In genomic region chr7:135459076-135459475, GRCh38 we compare ENCODE assay signal across 17 cellular contexts. TPM values are rescaled to one million over a fixed set of nuclear protein-coding genes. Genes with fewer than 3 reads are reported as not detected.
A peak's percentile ranks its signal among the peaks of the same experiment; 100 is the strongest.
DNase-seq lines count a peak whose midpoint lies in the region; ATAC-seq, FAIRE-seq and TF ChIP-seq lines count a peak whose summit lies in the region.
"Had no signal": no experiment of that assay in that cellular context is flagged by ENCODE, and none has a peak within 500 bp of the region (broad histone marks: within the 10 kb centered on the region; RNA-seq: fewer than 3 reads in every experiment).

No MANE protein-coding gene starts in this region.

- H3K9me3 Mint-ChIP-seq in GM23338, result no peaks in the 10 kb centered on the region; the same call in 2 of the 3 replicates
- no peaks in the 10 kb centered on the region for H3K9me3 Mint-ChIP-seq in natural killer cell treated with Interleukin-12 subunit alpha and Interleukin-12 subunit beta and Interleukin-15 and Interleukin-18, amount 100 ng/mL, for 72 hours
- no peaks in the 10 kb centered on the region for H3K9me3 Mint-ChIP-seq in activated naive CD4-positive, alpha-beta T cell treated with anti-CD3 and anti-CD28 coated beads for 36 hours
- no peaks in the 10 kb centered on the region for H3K9me3 Mint-ChIP-seq in WTC11
- H3K9me3 Mint-ChIP-seq: CD8-positive, alpha-beta memory T cell; HFFc6 had no signal

- H3K27ac Mint-ChIP-seq in GM23338, result no peak overlapping the region
- no peak overlapping the region for H3K27ac Mint-ChIP-seq in natural killer cell treated with Interleukin-12 subunit alpha and Interleukin-12 subunit beta and Interleukin-15 and Interleukin-18, amount 100 ng/mL, for 72 hours
- no peak overlapping the region for H3K27ac Mint-ChIP-seq in activated naive CD4-positive, alpha-beta T cell treated with anti-CD3 and anti-CD28 coated beads for 36 hours
- H3K27ac Mint-ChIP-seq in WTC11, result no peak overlapping the region
- H3K27ac Mint-ChIP-seq: HFFc6 had no signal

- no peaks in the 10 kb centered on the region for H3K9me2 ChIP-seq in GM23338 (ENCODE audit: insufficient read depth)

- H3K4me3 ChIP-seq in BLaER1 (no peak overlapping the region), GM23338 (no peak overlapping the region), endothelial cell of umbilical vein (replicated peaks in 1 of 3; ENCODE audit: insufficient read depth in 1 of 3, low read depth in 1 of 3, low read length in 3 of 3) (no peak overlapping the region), A673 (ENCODE audit: low read depth, low read length, poor library complexity, severe bottlenecking) (no peak overlapping the region)
- H3K4me3 ChIP-seq: GM12878, HAP-1 had no signal

- H3F3A ChIP-seq in GM23338 (replicated peaks; ENCODE audit: low read depth), result no peaks in the 10 kb centered on the region

- peaks cover 13% of the 10 kb centered on the region; the same call in 2 of the 3 replicates for H3K4me1 Mint-ChIP-seq in GM23338
- peaks cover 34 to 60% of the 10 kb centered on the region in 2 donors for H3K4me1 Mint-ChIP-seq in natural killer cell treated with Interleukin-12 subunit alpha and Interleukin-12 subunit beta and Interleukin-15 and Interleukin-18, amount 100 ng/mL, for 72 hours (ENCODE audit: low read depth in 2 of 2)
- peaks cover 48% of the 10 kb centered on the region for H3K4me1 Mint-ChIP-seq in activated naive CD4-positive, alpha-beta T cell treated with anti-CD3 and anti-CD28 coated beads for 36 hours (ENCODE audit: low read depth)
- peaks cover 13% of the 10 kb centered on the region for H3K4me1 Mint-ChIP-seq in WTC11

- ATAC-seq in GM23338 (peak; percentile 51), WTC11 (no peak)
- ATAC-seq in natural killer cell treated with Interleukin-12 subunit alpha and Interleukin-12 subunit beta and Interleukin-15 and Interleukin-18, amount 100 ng/mL, for 72 hours, result no peak
- ATAC-seq: HepG2 had no signal

- BruUV-seq in endothelial cell of umbilical vein (replicated peaks; lab: Mats Ljungman, UMichigan), result no TSS peak
- BruUV-seq in A673 (replicated peaks; lab: Mats Ljungman, UMichigan), result no TSS peak

- H3K27ac ChIP-seq in BLaER1 (no peak overlapping the region), GM23338 (ENCODE audit: low read depth) (no peak overlapping the region), endothelial cell of umbilical vein (ENCODE audit: insufficient read depth, low read depth, low read length) (no peak overlapping the region), A673 (ENCODE audit: low read depth, low read length, poor library complexity, severe bottlenecking) (no peak overlapping the region)

- no peaks in the 10 kb centered on the region for H3K9me1 ChIP-seq in endothelial cell of umbilical vein (replicated peaks; ENCODE audit: control insufficient read depth, extremely low read depth, insufficient read depth, low read length)

- H3K27me3 ChIP-seq in BLaER1 (no peaks in the 10 kb centered on the region), GM23338 (ENCODE audit: insufficient read depth) (no peaks in the 10 kb centered on the region), endothelial cell of umbilical vein (ENCODE audit: control insufficient read depth in 2 of 2, insufficient read depth in 2 of 2, low read length in 2 of 2) (no peaks in the 10 kb centered on the region), A673 (replicated peaks; ENCODE audit: insufficient read depth, low read depth, low read length, poor library complexity) (no peaks in the 10 kb centered on the region)
- H3K27me3 ChIP-seq: BE2C had no signal

- H3K36me3 ChIP-seq in BLaER1 (peaks cover 13% of the 10 kb centered on the region), GM23338 (ENCODE audit: insufficient read depth) (no peaks in the 10 kb centered on the region), endothelial cell of umbilical vein (ENCODE audit: control insufficient read depth in 2 of 2, extremely low read depth in 1 of 2, insufficient read depth in 2 of 2, low read length in 2 of 2) (no peaks in the 10 kb centered on the region), A673 (ENCODE audit: insufficient read depth, low read length, poor library complexity, severe bottlenecking) (no peaks in the 10 kb centered on the region)
- H3K36me3 ChIP-seq: BE2C, HAP-1 had no signal

- intact Hi-C loops in endothelial cell of umbilical vein (cut with micrococcal nuclease) (no loop called here), A673 (cut with micrococcal nuclease; ENCODE audit: unreplicated experiment) (no loop called here)
- intact Hi-C loops in activated naive CD4-positive, alpha-beta T cell treated with anti-CD3 and anti-CD28 coated beads for 36 hours (cut with micrococcal nuclease), result no loop called here

- peaks cover 12% of the 10 kb centered on the region for H3K9me3 ChIP-seq in BLaER1
- H3K9me3 ChIP-seq in endothelial cell of umbilical vein (replicated peaks; ENCODE audit: control insufficient read depth, insufficient read depth, low read length), result no peaks in the 10 kb centered on the region
- no peaks in the 10 kb centered on the region for H3K9me3 ChIP-seq in A673 (ENCODE audit: low read depth, low read length, poor library complexity, severe bottlenecking)
- H3K9me3 ChIP-seq: BE2C, Caco-2, HAP-1 had no signal

- DNase-seq in GM23338 (ENCODE audit: low spot score), result no peak
- peak; percentile 25 for DNase-seq in endothelial cell of umbilical vein (ENCODE audit: low read depth, low spot score)
- no peak for DNase-seq in natural killer cell treated with Interleukin-12 subunit alpha and Interleukin-12 subunit beta and Interleukin-15 and Interleukin-18, amount 100 ng/mL, for 72 hours (ENCODE audit: low spot score)
- no peak for DNase-seq in activated naive CD4-positive, alpha-beta T cell treated with anti-CD3 and anti-CD28 coated beads for 36 hours
- no peak for DNase-seq in WTC11 (ENCODE audit: low spot score)
- no peak for DNase-seq in A673 (ENCODE audit: low spot score)
- DNase-seq: BE2C; Caco-2; CD8-positive, alpha-beta memory T cell; HFFc6 had no signal

- POLR2A ChIA-PET in endothelial cell of umbilical vein (lab: Charles Lee) (no interaction called here), WTC11 (lab: Charles Lee) (no interaction called here), A673 (lab: Charles Lee; ENCODE audit: low non-redundant PET) (no interaction called here)

- H4K20me1 ChIP-seq in BLaER1 (peaks cover 96% of the 10 kb centered on the region), GM23338 (replicated peaks; ENCODE audit: insufficient read depth) (peaks cover 6% of the 10 kb centered on the region; the same call in 1 of the 2 replicates), endothelial cell of umbilical vein (replicated peaks; ENCODE audit: control insufficient read depth, extremely low read depth, insufficient read depth, low read length) (peaks cover 5% of the 10 kb centered on the region)

- peaks cover 2% of the 10 kb centered on the region for H3K27me3 Mint-ChIP-seq in GM23338 (ENCODE audit: insufficient read depth, low read depth, poor library complexity)
- H3K27me3 Mint-ChIP-seq in natural killer cell treated with Interleukin-12 subunit alpha and Interleukin-12 subunit beta and Interleukin-15 and Interleukin-18, amount 100 ng/mL, for 72 hours, result no peaks in the 10 kb centered on the region
- H3K27me3 Mint-ChIP-seq in activated naive CD4-positive, alpha-beta T cell treated with anti-CD3 and anti-CD28 coated beads for 36 hours (ENCODE audit: low read depth), result no peaks in the 10 kb centered on the region
- H3K27me3 Mint-ChIP-seq in WTC11 (ENCODE audit: low read depth), result no peaks in the 10 kb centered on the region
- H3K27me3 Mint-ChIP-seq: CD8-positive, alpha-beta memory T cell had no signal

- H3K4me2 ChIP-seq in BLaER1 (peak overlapping the region; percentile 47), GM23338 (no peak overlapping the region), endothelial cell of umbilical vein (ENCODE audit: insufficient read depth, low read length) (no peak overlapping the region)

- no peak for TF ChIP-seq CTCF in GM23338 (conservative IDR thresholded peaks at IDR 0.05; ENCODE audit: low read depth in 2 of 2)
- TF ChIP-seq CTCF in endothelial cell of umbilical vein (IDR thresholded peaks at IDR 0.05; ENCODE audit: extremely low read depth in 1 of 2, insufficient read depth in 1 of 2, low read depth in 1 of 2, low read length in 2 of 2), result no peak
- no peak for TF ChIP-seq CTCF in WTC11 (IDR thresholded peaks at IDR 0.05)
- TF ChIP-seq CTCF in A673 (conservative IDR thresholded peaks at IDR 0.05; ENCODE audit: low read depth, low read length), result no peak

- H2AFZ ChIP-seq in GM23338, result no peak overlapping the region
- H2AFZ ChIP-seq in endothelial cell of umbilical vein (ENCODE audit: low read depth, low read length), result no peak overlapping the region

- H3K4me1 ChIP-seq in BLaER1 (peaks cover 32% of the 10 kb centered on the region), GM23338 (ENCODE audit: insufficient read depth) (peaks cover 11% of the 10 kb centered on the region), endothelial cell of umbilical vein (ENCODE audit: control insufficient read depth, extremely low read depth, insufficient read depth, low read length) (no peaks in the 10 kb centered on the region), A673 (ENCODE audit: insufficient read depth, low read length, poor library complexity, severe bottlenecking) (no peaks in the 10 kb centered on the region)
- H3K4me1 ChIP-seq: Caco-2, HAP-1 had no signal

- dilution Hi-C loops in endothelial cell of umbilical vein (cut with MboI; ENCODE audit: extremely low pct_ligation_motif_present, low sequenced_read_pairs), result no loop called here

- TF ChIP-seq POLR2A in endothelial cell of umbilical vein (IDR thresholded peaks at IDR 0.05; ENCODE audit: low read depth, low read length), result no peak

- peaks cover 98% of the 10 kb centered on the region for H3K79me2 ChIP-seq in GM23338 (replicated peaks; ENCODE audit: insufficient read depth)
- peaks cover 67% of the 10 kb centered on the region for H3K79me2 ChIP-seq in endothelial cell of umbilical vein (ENCODE audit: control insufficient read depth, insufficient read depth, low read length)

- no peak for FAIRE-seq in endothelial cell of umbilical vein (lab: Jason Lieb, UNC)
- FAIRE-seq: A204.1, GM12878, H1, HepG2, HTR-8/SVneo had no signal

- CTCF ChIA-PET in endothelial cell of umbilical vein (lab: Charles Lee), result no interaction called here
- CTCF ChIA-PET in activated naive CD4-positive, alpha-beta T cell treated with anti-CD3 and anti-CD28 coated beads for 36 hours (lab: Charles Lee), result no interaction called here
- CTCF ChIA-PET in WTC11 (lab: Charles Lee), result interaction anchor here (1.6 kb wide), 1 partner anchor 44 kb away, joined by 3 read pairs; no protein-coding TSS in a partner anchor
- CTCF ChIA-PET in A673 (lab: Charles Lee), result no interaction called here

- H3K4me3 Mint-ChIP-seq in GM23338 (no peak overlapping the region), WTC11 (no peak overlapping the region)
- H3K4me3 Mint-ChIP-seq in natural killer cell treated with Interleukin-12 subunit alpha and Interleukin-12 subunit beta and Interleukin-15 and Interleukin-18, amount 100 ng/mL, for 72 hours, result peak overlapping the region; percentile 9
- H3K4me3 Mint-ChIP-seq in activated naive CD4-positive, alpha-beta T cell treated with anti-CD3 and anti-CD28 coated beads for 36 hours, result no peak overlapping the region
- H3K4me3 Mint-ChIP-seq: CD8-positive, alpha-beta memory T cell; HFFc6 had no signal

- H3K9ac ChIP-seq in BLaER1 (no peak overlapping the region), endothelial cell of umbilical vein (replicated peaks; ENCODE audit: extremely low read depth, insufficient read depth, low read length) (no peak overlapping the region)

- H3K36me3 Mint-ChIP-seq in GM23338 (ENCODE audit: low read depth) (no peaks in the 10 kb centered on the region; the same call in 2 of the 3 replicates), WTC11 (no peaks in the 10 kb centered on the region)
- no peaks in the 10 kb centered on the region for H3K36me3 Mint-ChIP-seq in natural killer cell treated with Interleukin-12 subunit alpha and Interleukin-12 subunit beta and Interleukin-15 and Interleukin-18, amount 100 ng/mL, for 72 hours
- peaks cover 6% of the 10 kb centered on the region for H3K36me3 Mint-ChIP-seq in activated naive CD4-positive, alpha-beta T cell treated with anti-CD3 and anti-CD28 coated beads for 36 hours (ENCODE audit: low read depth)

RNA-seq across cellular contexts. Expression of gene CNOT4, which starts 50.8 kb away (rescaled TPM):
- 18.9 and 21.2 TPM in 2 replicates for total RNA-seq in GM23338 (2014; rRNA removed; shearing (Covaris generic))
- polyA plus RNA-seq in GM23338 (2016; fragmentation: Nextera tagmentation; extraction: Ambion mirVana), result 22.8 and 26.2 TPM in 2 replicates
- total RNA-seq in endothelial cell of umbilical vein, result 20.9 and 21.7 TPM in 2 replicates
- polyA plus RNA-seq in endothelial cell of umbilical vein, result 10.3 and 11.8 TPM in 2 replicates
- polyA plus RNA-seq in endothelial cell of umbilical vein (2011; cell fraction: cytosol; rRNA removed), result 7.0 and 8.5 TPM in 2 replicates
- 17.7 and 18.0 TPM in 2 replicates for polyA plus RNA-seq in endothelial cell of umbilical vein (2011; cell fraction: nucleus; rRNA removed)
- 12.2 and 13.1 TPM in 2 replicates for polyA plus RNA-seq in endothelial cell of umbilical vein (2012)
- polyA minus RNA-seq in endothelial cell of umbilical vein, result 30.6 and 32.3 TPM in 2 replicates
- 9.8 TPM for polyA minus RNA-seq in endothelial cell of umbilical vein (2011; cell fraction: cytosol; rRNA and poly(A)+ RNA removed)
- polyA minus RNA-seq in endothelial cell of umbilical vein (2011; cell fraction: nucleus; rRNA and poly(A)+ RNA removed), result 49.7 and 63.9 TPM in 2 replicates
- 10 to 100 TPM; 25.6 to 32.9 TPM for total RNA-seq in natural killer cell treated with Interleukin-12 subunit alpha and Interleukin-12 subunit beta and Interleukin-15 and Interleukin-18, amount 100 ng/mL, for 72 hours
- 10 to 100 TPM; 16.6 to 20.3 TPM for total RNA-seq in activated naive CD4-positive, alpha-beta T cell treated with anti-CD3 and anti-CD28 coated beads for 36 hours
- total RNA-seq in WTC11 (2021), result 14.6 to 19.7 TPM (median 19.2 TPM) in 3 replicates
- total RNA-seq in A673 (2021), result 24.1 and 24.6 TPM in 2 replicates
